Comparison of ENCODE assay signal across 18 cellular contexts in the genomic region with DNA sequence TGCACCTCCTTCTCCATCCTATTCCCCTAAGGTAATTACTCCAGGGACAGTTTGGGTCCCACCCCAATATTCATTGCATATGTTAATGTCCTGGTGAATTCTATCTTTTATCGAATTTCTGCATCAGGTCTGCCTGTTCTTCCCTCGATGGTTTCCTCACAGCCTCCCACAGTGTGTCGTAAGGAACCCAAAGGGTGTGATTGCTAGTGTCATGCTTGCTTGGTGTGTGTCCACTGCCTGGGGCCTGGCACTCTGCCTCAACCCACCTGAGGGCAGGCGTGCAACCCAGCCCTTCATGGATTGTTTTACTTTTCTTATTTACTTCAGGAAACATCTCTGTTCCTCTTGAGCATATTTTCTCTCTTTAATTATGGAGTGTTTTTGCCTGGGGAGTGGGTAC.
A peak's percentile ranks its signal among the peaks of the same experiment; 100 is the strongest.
DNase-seq lines count a peak whose midpoint lies in the region; ATAC-seq, FAIRE-seq and TF ChIP-seq lines count a peak whose summit lies in the region.
"Had no signal": no experiment of that assay in that cellular context is flagged by ENCODE, and none has a peak within 500 bp of the region (broad histone marks: within the 10 kb centered on the region; RNA-seq: fewer than 3 reads in every experiment).

No MANE protein-coding gene starts in this region.

- H4K5ac ChIP-seq in H1 (ENCODE audit: insufficient read length, low read depth, low read length): no peak overlapping the region

- H2AFZ ChIP-seq in H1 (ENCODE audit: low read length) (no peak overlapping the region), neural progenitor cell (replicated peaks) (no peak overlapping the region)
- H2AFZ ChIP-seq: GM23248 had no signal

- peak overlapping the region; percentile 66; the same call in 1 of the 2 replicates for H2BK20ac ChIP-seq in H1 (ENCODE audit: low read length)

- H3K23me2 ChIP-seq in H1 (ENCODE audit: low read depth, low read length): no peaks in the 10 kb centered on the region

- peaks cover 26% of the 10 kb centered on the region for H3F3A ChIP-seq in neural progenitor cell (ENCODE audit: low read depth)

- H3K27me3 ChIP-seq in HUES6 (ENCODE audit: control insufficient read depth, insufficient read depth, low read length) (no peaks in the 10 kb centered on the region), H1 (replicated peaks in 1 of 4; ENCODE audit: control insufficient read depth in 3 of 4, extremely low read depth in 1 of 4, insufficient read depth in 3 of 4, low read length in 3 of 4) (no peaks in the 10 kb centered on the region), neural progenitor cell (no peaks in the 10 kb centered on the region)
- H3K27me3 ChIP-seq: Peyer's patch, SJSA1 had no signal

- POLR2A ChIA-PET in H1 (lab: Charles Lee; ENCODE audit: partially characterized antibody): interaction anchor here (0.6 kb wide), 1 partner anchor 10 kb away, joined by 3 read pairs; no protein-coding TSS in a partner anchor

- no peak for ATAC-seq in HG02763 (IDR thresholded peaks at IDR 0.05; ENCODE audit: unreplicated experiment)

- peak overlapping the region in 1 of 2 experiments; percentile 50; a peak in 2 of 4 replicates for H3K4me2 ChIP-seq in H1 (ENCODE audit: insufficient read depth in 1 of 2, low read depth in 2 of 2, low read length in 2 of 2)
- peak overlapping the region; percentile 68 for H3K4me2 ChIP-seq in neural progenitor cell
- H3K4me2 ChIP-seq: KMS-11 had no signal

- H2BK15ac ChIP-seq in H1 (ENCODE audit: low read length): no peak overlapping the region

- H3K4ac ChIP-seq in H1 (replicated peaks; ENCODE audit: insufficient read length, low read depth, low read length): no peak overlapping the region

- H2BK5ac ChIP-seq in H1 (ENCODE audit: low read depth, low read length): peak overlapping the region; percentile 29; the same call in 1 of the 2 replicates

- H3K9ac ChIP-seq in HUES6 (ENCODE audit: low read length) (no peak overlapping the region), H1 (replicated peaks in 1 of 4; ENCODE audit: extremely low read depth in 1 of 4, low read depth in 3 of 4, low read length in 3 of 4) (no peak overlapping the region), neural progenitor cell (no peak overlapping the region)
- H3K9ac ChIP-seq: GM23248, KMS-11 had no signal

- no peak overlapping the region for H3K4me3 Mint-ChIP-seq in neural progenitor cell

- TF ChIP-seq RAD21 in H1 (IDR thresholded peaks at IDR 0.05 in 1 of 2, conservative IDR thresholded peaks at IDR 0.05 in 1 of 2; ENCODE audit: low read depth in 2 of 2, low read length in 2 of 2): no peak

- H3K4me1 Mint-ChIP-seq in neural progenitor cell: peaks cover 29% of the 10 kb centered on the region

- no peak for TF ChIP-seq POLR2A in H1 (IDR thresholded peaks at IDR 0.05; ENCODE audit: control extremely low read depth in 1 of 2, low read depth in 2 of 2, low read length in 2 of 2)

- peak overlapping the region; percentile 95 for H3K18ac ChIP-seq in H1 (ENCODE audit: extremely low read depth, low read length)

- no peak overlapping the region; the same call in 1 of the 2 replicates for H3K27ac ChIP-seq in HUES6 (ENCODE audit: low read depth, low read length)
- H3K27ac ChIP-seq in H1 (ENCODE audit: low read depth, low read length): no peak overlapping the region
- peak overlapping the region; percentile 77 for H3K27ac ChIP-seq in neural progenitor cell
- H3K27ac ChIP-seq: C4-2B, GM23248, KMS-11, Peyer's patch, SJSA1 had no signal

- H4K8ac ChIP-seq in H1 (ENCODE audit: extremely low read depth, insufficient read depth, low read length): no peak overlapping the region

- FAIRE-seq in GM18507 (lab: Jason Lieb, UNC) (peak; percentile 18), H1 (lab: Jason Lieb, UNC) (no peak)

- TF ChIP-seq CTCF in H1 (IDR thresholded peaks at IDR 0.05; ENCODE audit: control extremely low read depth in 1 of 3, insufficient read depth in 1 of 3, low read depth in 1 of 3, low read length in 3 of 3) (no peak), neural progenitor cell (IDR thresholded peaks at IDR 0.05) (no peak)

- H2BK120ac ChIP-seq in H1 (replicated peaks; ENCODE audit: low read depth, low read length): no peak overlapping the region

- H4K91ac ChIP-seq in H1 (replicated peaks; ENCODE audit: insufficient read length, low read length): no peak overlapping the region

- H3K4me3 ChIP-seq in HUES6 (ENCODE audit: low read depth, low read length): 0 out of 2 replicates have a peak overlapping the region, but pooled peaks have one; percentile 18
- H3K4me3 ChIP-seq in H1 (ENCODE audit: extremely low read depth in 1 of 4, insufficient read depth in 2 of 4, low read depth in 3 of 4, low read length in 4 of 4): no peak overlapping the region; a peak in 1 of 8 replicates
- H3K4me3 ChIP-seq in neural progenitor cell: no peak overlapping the region
- H3K4me3 ChIP-seq: GM23248, Peyer's patch, SJSA1 had no signal

- H3K36me3 ChIP-seq in HUES6 (ENCODE audit: control insufficient read depth, insufficient read depth, low read length) (no peaks in the 10 kb centered on the region), H1 (ENCODE audit: control insufficient read depth in 2 of 4, insufficient read depth in 4 of 4, low read length in 3 of 4) (no peaks in the 10 kb centered on the region), neural progenitor cell (no peaks in the 10 kb centered on the region)
- H3K36me3 ChIP-seq: Peyer's patch, SJSA1 had no signal

- CTCF ChIA-PET in H1 (lab: Charles Lee; ENCODE audit: partially characterized antibody): interaction anchor here (3.2 to 4.7 kb wide), 3 partner anchors 51 to 176 kb away, joined by 8 to 68 read pairs (median 19); no protein-coding TSS in a partner anchor

- H2BK12ac ChIP-seq in H1 (ENCODE audit: low read depth, low read length): peak overlapping the region; percentile 96

- H3K79me2 ChIP-seq in H1 (ENCODE audit: control insufficient read depth in 1 of 2, insufficient read depth in 2 of 2, low read length in 2 of 2) (no peaks in the 10 kb centered on the region), neural progenitor cell (ENCODE audit: low read depth) (no peaks in the 10 kb centered on the region)

- H3K9me3 ChIP-seq in HUES6 (ENCODE audit: control insufficient read depth, insufficient read depth, low read depth, low read length) (peaks cover 20% of the 10 kb centered on the region), H1 (ENCODE audit: insufficient read depth in 2 of 2, low read depth in 1 of 2, low read length in 1 of 2) (0 out of 4 replicates have a peak, but pooled peaks cover 0 to 7% of the 10 kb centered on the region in 2 experiments), neural progenitor cell (ENCODE audit: low read depth) (no peaks in the 10 kb centered on the region)
- H3K9me3 ChIP-seq: Peyer's patch, SJSA1 had no signal

- DNase-seq in GM18507 (ENCODE audit: extremely low spot score, insufficient read length, low read depth): no peak
- no peak for DNase-seq in H1 (ENCODE audit: low read depth in 1 of 2, low spot score in 2 of 2)
- DNase-seq in neural progenitor cell (ENCODE audit: low spot score): no peak
- DNase-seq in OCI-M1 (lab: John Stamatoyannopoulos, UW): no peak
- no peak for DNase-seq in GM19238 (ENCODE audit: insufficient read length, low spot score)
- DNase-seq: ACHN, DMS79, GM23248, NCI-H1048, NCI-H1436, NCI-H1930, NCI-H345, Peyer's patch had no signal

- no peaks in the 10 kb centered on the region for H3K79me1 ChIP-seq in H1 (ENCODE audit: low read depth, low read length)

- peaks cover 3% of the 10 kb centered on the region for H3K27me3 Mint-ChIP-seq in neural progenitor cell (ENCODE audit: insufficient read depth, low read depth)

- no peak overlapping the region for H2AK5ac ChIP-seq in H1 (ENCODE audit: low read depth, low read length)

- H3K14ac ChIP-seq in H1 (ENCODE audit: insufficient read length): no peak overlapping the region

- no peaks in the 10 kb centered on the region for H4K20me1 ChIP-seq in H1 (replicated peaks in 1 of 2; ENCODE audit: control insufficient read depth in 1 of 2, insufficient read depth in 2 of 2, low read length in 2 of 2)
- no peaks in the 10 kb centered on the region for H4K20me1 ChIP-seq in neural progenitor cell (ENCODE audit: low read depth)

- no peaks in the 10 kb centered on the region for H3K36me3 Mint-ChIP-seq in neural progenitor cell

- H3K56ac ChIP-seq in H1 (replicated peaks; ENCODE audit: insufficient read length, low read depth, low read length): no peak overlapping the region

- H3K23ac ChIP-seq in H1 (ENCODE audit: insufficient read length): no peak overlapping the region

- peaks cover 12% of the 10 kb centered on the region for H3K9me3 Mint-ChIP-seq in neural progenitor cell

- peak overlapping the region; percentile 36 for H3K27ac Mint-ChIP-seq in neural progenitor cell

- 79% methylated on average over 4 of the region's 4 CpGs; no CpG with 5 or more reads in 1 of the 2 experiments for WGBS in H1 (ENCODE audit: extremely low coverage in 1 of 2, insufficient coverage in 1 of 2, insufficient read length in 1 of 2, insufficient replicate concordance in 2 of 2, low coverage in 1 of 2, low lambda C conversion rate in 2 of 2, missing lambda C conversion rate in 1 of 2), 2 experiments

- TF ChIP-seq EP300 in H1 (IDR thresholded peaks at IDR 0.05; ENCODE audit: borderline replicate concordance in 1 of 2, low read depth in 2 of 2, low read length in 2 of 2): no peak

- H3K4me1 ChIP-seq in HUES6 (ENCODE audit: control insufficient read depth, insufficient read depth, low read length): peaks cover 40% of the 10 kb centered on the region
- H3K4me1 ChIP-seq in H1 (replicated peaks in 1 of 4; ENCODE audit: control insufficient read depth in 3 of 4, insufficient read depth in 4 of 4, low read length in 3 of 4): peaks cover 8 to 25% (median 18%) of the 10 kb centered on the region in 4 experiments
- H3K4me1 ChIP-seq in neural progenitor cell: peaks cover 35% of the 10 kb centered on the region
- H3K4me1 ChIP-seq: Peyer's patch, SJSA1 had no signal

TF ChIP-seq in H1, 55 proteins besides CTCF, POLR2A, EP300 and RAD21:
- TF ChIP-seq CHD1 (IDR thresholded peaks at IDR 0.05; ENCODE audit: low read depth, low read length): no peak
- TF ChIP-seq HDAC2 (IDR thresholded peaks at IDR 0.05; ENCODE audit: borderline replicate concordance in 1 of 2, low read depth in 2 of 2, low read length in 2 of 2): no peak
- no peak for TF ChIP-seq RNF2 (IDR thresholded peaks at IDR 0.05; ENCODE audit: borderline replicate concordance, low read depth, low read length, missing control alignments, poor library complexity, severe bottlenecking)
- no peak for TF ChIP-seq RBBP5 (IDR thresholded peaks at IDR 0.05; ENCODE audit: borderline replicate concordance, low read depth, low read length)
- TF ChIP-seq TBP (IDR thresholded peaks at IDR 0.05; ENCODE audit: low read depth, low read length): no peak
